19 cellular contexts compared by ENCODE assay signal in the genomic region with DNA sequence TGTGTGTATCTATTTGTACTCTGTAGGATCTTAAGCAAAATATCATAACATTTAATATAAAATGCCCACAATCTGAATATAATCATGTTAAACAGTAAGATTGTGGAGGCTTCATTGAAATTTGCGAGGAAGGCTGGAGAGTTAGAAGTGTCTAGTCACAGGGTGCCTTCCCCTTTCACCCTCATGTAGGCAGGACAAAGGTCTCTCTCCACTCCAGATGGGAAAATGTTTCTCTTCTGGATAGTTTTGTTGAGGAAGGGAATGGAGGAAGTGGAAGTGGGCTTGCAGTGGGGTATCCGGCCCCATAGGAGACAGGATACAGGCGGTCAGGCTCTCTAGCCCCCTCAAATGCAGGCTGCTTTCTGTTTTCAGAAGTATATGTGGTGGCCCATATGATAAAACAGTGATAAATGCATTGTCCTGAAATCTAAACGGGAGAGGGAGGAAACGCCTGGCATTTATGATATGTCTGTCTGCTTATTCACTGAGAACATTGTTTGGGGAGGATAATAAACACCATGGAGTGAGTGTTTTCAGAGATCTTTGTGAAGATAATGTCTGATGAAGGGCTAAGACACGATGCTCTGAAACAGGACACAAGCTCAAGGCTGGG. TPM values are rescaled to one million over a fixed set of nuclear protein-coding genes. Genes with fewer than 3 reads are reported as not detected.
"Had no signal": no experiment of that assay in that cellular context is flagged by ENCODE, and none has a peak within 500 bp of the region (broad histone marks: within the 10 kb centered on the region; RNA-seq: fewer than 3 reads in every experiment).

No MANE protein-coding gene starts in this region.

- H3K4me3 ChIP-seq: esophagus muscularis mucosa, lung, tibial nerve had no signal

- H3K27ac Mint-ChIP-seq: activated T-helper 17 cell treated with anti-CD3 and anti-CD28 coated beads, Interleukin-2, amount 50 U/mL, for 72 hours; natural killer cell had no signal

- DNase-seq: activated CD4-positive, alpha-beta T cell treated with anti-CD3 and anti-CD28 coated beads, Interleukin-2, amount 50 U/mL, for 48 hours; activated naive CD4-positive, alpha-beta T cell treated with Interleukin-2 at 50 U/mL for 16 hours; aorta; foreskin fibroblast; hypothalamus; kidney glomerular epithelial cell; natural killer cell; posterior cingulate gyrus; stimulated activated CD4-positive, alpha-beta T cell treated with anti-CD3 and anti-CD28 coated beads, Interleukin-15, amount 100 ng/mL, for 24 hours; stimulated activated CD4-positive, alpha-beta T cell treated with anti-CD3 and anti-CD28 coated beads, Interleukin-4, amount 100 ng/mL, for 24 hours; stimulated activated naive CD4-positive, alpha-beta T cell; substantia nigra; T-helper 1 cell; T1000; WERI-Rb-1 had no signal

- H3K36me3 ChIP-seq: esophagus muscularis mucosa, tibial nerve, WERI-Rb-1 had no signal

- H3K27me3 ChIP-seq: esophagus muscularis mucosa, tibial nerve had no signal

- H3K27ac ChIP-seq: esophagus muscularis mucosa, tibial nerve, WERI-Rb-1 had no signal

- H3K4me1 Mint-ChIP-seq: activated T-helper 17 cell treated with anti-CD3 and anti-CD28 coated beads, Interleukin-2, amount 50 U/mL, for 72 hours; natural killer cell had no signal

- H3K4me1 ChIP-seq: esophagus muscularis mucosa had no signal

- ATAC-seq: activated T-helper 17 cell treated with anti-CD3 and anti-CD28 coated beads, Interleukin-2, amount 50 U/mL, for 72 hours; natural killer cell had no signal

- H3K4me3 Mint-ChIP-seq: activated T-helper 17 cell treated with anti-CD3 and anti-CD28 coated beads, Interleukin-2, amount 50 U/mL, for 72 hours; natural killer cell had no signal

RNA-seq across cellular contexts. Expression of gene MYZAP, which starts 13.3 kb away (rescaled TPM):
- total RNA-seq: activated T-helper 17 cell treated with anti-CD3 and anti-CD28 coated beads, Interleukin-2, amount 50 U/mL, for 72 hours; natural killer cell had no signal
